ENCODE assay signal across 12 cellular contexts in genomic region chr10:94800551-94800950, GRCh38. TPM values are rescaled to one million over a fixed set of nuclear protein-coding genes. Genes with fewer than 3 reads are reported as not detected.
"Had no signal": no experiment of that assay in that cellular context is flagged by ENCODE, and none has a peak within 500 bp of the region (broad histone marks: within the 10 kb centered on the region; RNA-seq: fewer than 3 reads in every experiment).

No MANE protein-coding gene starts in this region.

RNA-seq across cellular contexts. Expression of gene CYP2C19, which starts 38.1 kb away (rescaled TPM):
- total RNA-seq: activated B cell treated with CpG ODN at 0.5 μM for 24 hours; activated CD4-positive, alpha-beta T cell treated with anti-CD3 and anti-CD28 coated beads for 36 hours; activated CD4-positive, alpha-beta T cell treated with anti-CD3 and anti-CD28 coated beads, Interleukin-2, amount 10 ng/mL, durations not matched to agents 7 days and 5 days; activated CD8-positive, alpha-beta memory T cell treated with anti-CD3 and anti-CD28 coated beads for 36 hours; activated CD8-positive, alpha-beta memory T cell treated with anti-CD3 and anti-CD28 coated beads, Interleukin-2, amount 10 ng/mL, durations not matched to agents 7 days and 5 days; activated CD8-positive, alpha-beta T cell treated with anti-CD3 and anti-CD28 coated beads for 36 hours; activated CD8-positive, alpha-beta T cell treated with anti-CD3 and anti-CD28 coated beads, Interleukin-2, amount 10 ng/mL, durations not matched to agents 7 days and 5 days; T-cell; T-helper 1 cell treated with Interleukin-12 subunit alpha and Interleukin-12 subunit beta and Interleukin-4 antibody, amounts not matched to agents 30 ng/mL and 1 ng/mL, for 36 hours; T-helper 17 cell; T-helper 2 cell treated with Interferon-gamma antibody and Interleukin-4, amounts not matched to agents 100 ng/mL and 5 ng/mL, for 36 hours; WTC11 had no signal
